ENCODE assay signal across 8 cellular contexts in genomic region chrX:40108959-40109287, GRCh38. TPM values are rescaled to one million over a fixed set of nuclear protein-coding genes. Genes with fewer than 3 reads are reported as not detected.
DNase-seq lines count a peak whose midpoint lies in the region; ATAC-seq and TF ChIP-seq lines count a peak whose summit lies in the region.

No MANE protein-coding gene starts in this region.

- H3K36me3 ChIP-seq in suprapubic skin, result no peaks in the 10 kb centered on the region

- no peak for TF ChIP-seq POLR2A in suprapubic skin (IDR thresholded peaks at IDR 0.05)

- H3K4me1 ChIP-seq in mononuclear cell (ENCODE audit: insufficient read depth, low read length) (peaks cover 32% of the 10 kb centered on the region), suprapubic skin (peaks cover 39% of the 10 kb centered on the region)

- TF ChIP-seq CTCF in epithelial cell of esophagus (IDR thresholded peaks at IDR 0.05; ENCODE audit: insufficient read depth, low read depth, low read length, missing control alignments), result no peak
- TF ChIP-seq CTCF in suprapubic skin (IDR thresholded peaks at IDR 0.05), result no peak

- TF ChIP-seq EP300 in suprapubic skin (IDR thresholded peaks at IDR 0.05), result no peak

- ATAC-seq in GM21423 (IDR thresholded peaks at IDR 0.05; ENCODE audit: unreplicated experiment), result no peak

- DNase-seq in NCI-H2081 (lab: John Stamatoyannopoulos, UW), result peak; percentile 68 to 76
- DNase-seq in NCI-H2081 treated with DMSO at 0.1 percent for 48 hours (lab: John Stamatoyannopoulos, UW), result no peak
- DNase-seq in NCI-H2196 treated with DMSO at 0.1 percent for 48 hours (lab: John Stamatoyannopoulos, UW; ENCODE audit: unreplicated experiment), result peak; percentile 20
- DNase-seq in activated CD8-positive, alpha-beta memory T cell treated with anti-CD3 and anti-CD28 coated beads, Interleukin-2, amount 50 U/mL, for 48 hours, result peak; percentile 76
- peak; percentile 83 for DNase-seq in epithelial cell of esophagus (ENCODE audit: low read depth)
- peak in 1 of 2 donors; percentile 86 for DNase-seq in suprapubic skin (ENCODE audit: low spot score in 2 of 2)

- peak overlapping the region; percentile 96 for H3K27ac ChIP-seq in suprapubic skin

- H3K4me3 ChIP-seq in epithelial cell of esophagus (ENCODE audit: low read length) (peak overlapping the region; percentile 41), mononuclear cell (ENCODE audit: low read length) (peak overlapping the region; percentile 32), suprapubic skin (peak overlapping the region; percentile 72)

- no peaks in the 10 kb centered on the region for H3K27me3 ChIP-seq in mononuclear cell (ENCODE audit: insufficient read depth, low read length)
- H3K27me3 ChIP-seq in suprapubic skin, result no peaks in the 10 kb centered on the region

- no peaks in the 10 kb centered on the region for H3K9me3 ChIP-seq in mononuclear cell (ENCODE audit: low read depth, low read length)
- no peaks in the 10 kb centered on the region for H3K9me3 ChIP-seq in suprapubic skin

- WGBS in suprapubic skin, result 3% methylated on average over 24 of the region's 48 CpGs

RNA-seq across cellular contexts. Expression of gene BCOR, which starts 11.2 kb away (rescaled TPM):
- total RNA-seq in mononuclear cell (42.3 TPM), suprapubic skin (10 to 100 TPM; 20.9 to 36.0 (median 32.5) TPM)
